ENCODE assay signal across 8 cellular contexts in the genomic region with DNA sequence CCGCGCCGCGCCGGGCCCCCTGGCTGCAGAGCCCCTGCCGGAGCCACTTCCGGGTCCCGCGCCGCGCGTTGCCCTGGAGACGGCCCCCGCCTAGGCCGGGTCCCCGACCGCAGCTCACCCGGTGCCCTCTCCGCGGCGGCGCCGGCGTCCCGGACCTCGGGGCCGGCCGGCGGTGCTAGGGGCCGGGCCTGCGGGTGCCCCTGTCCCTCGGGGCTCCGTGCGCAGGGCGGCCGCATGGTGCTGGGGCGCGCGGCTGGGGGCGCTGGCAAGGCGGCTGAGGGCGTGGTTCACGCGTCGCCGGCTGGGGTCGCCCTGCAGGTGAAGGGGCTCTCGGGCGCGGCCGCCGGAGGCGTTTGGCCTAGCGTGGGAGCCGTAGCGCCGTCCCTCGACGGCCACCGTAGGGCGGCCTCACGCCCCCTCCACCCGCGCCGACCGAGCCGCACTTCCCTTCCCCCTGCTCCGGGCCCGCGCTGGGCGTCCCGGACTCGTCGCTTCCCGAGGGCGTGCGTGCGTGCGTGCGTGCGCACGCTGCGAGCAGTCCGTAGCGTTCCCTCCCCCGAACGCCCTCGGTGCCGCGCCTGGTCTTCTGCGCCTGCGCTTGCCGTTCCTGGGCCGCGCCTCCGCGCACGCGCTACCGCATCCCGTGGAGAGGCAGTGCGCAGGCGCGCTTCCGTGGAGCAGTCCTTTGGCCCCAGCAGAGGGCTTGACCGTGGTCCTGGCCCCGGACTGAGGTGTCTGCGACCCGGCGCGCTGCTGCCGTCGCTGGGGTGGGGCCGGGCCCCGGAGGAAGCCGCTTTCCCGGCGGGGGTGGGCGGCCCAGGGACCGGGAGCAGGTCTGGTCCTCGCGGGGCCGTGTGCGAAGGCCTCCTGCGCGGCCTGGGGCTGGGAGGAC. TPM values are rescaled to one million over a fixed set of nuclear protein-coding genes. Genes with fewer than 3 reads are reported as not detected.
DNase-seq lines count a peak whose midpoint lies in the region; ATAC-seq and TF ChIP-seq lines count a peak whose summit lies in the region.

A gene with protein sequence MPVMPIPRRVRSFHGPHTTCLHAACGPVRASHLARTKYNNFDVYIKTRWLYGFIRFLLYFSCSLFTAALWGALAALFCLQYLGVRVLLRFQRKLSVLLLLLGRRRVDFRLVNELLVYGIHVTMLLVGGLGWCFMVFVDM (minus strand): TSS at position 509 of the 892 bp plus-strand sequence. CDS start 1,975 bp downstream, outside the sequence.

- TF ChIP-seq POLR2A in prostate gland (IDR thresholded peaks at IDR 0.05) = peak; percentile 90

- H3K36me3 ChIP-seq in prostate gland = peaks cover 0 to 9% of the 10 kb centered on the region in 2 donors

- H3K9me3 ChIP-seq in T-helper 17 cell (ENCODE audit: control insufficient read depth, low read length, poor library complexity, severe bottlenecking) (no peaks in the 10 kb centered on the region), prostate gland (no peaks in the 10 kb centered on the region)

- DNase-seq in NCI-H187 (lab: John Stamatoyannopoulos, UW) (peak; percentile 46 to 78), T-helper 17 cell (peak; percentile 94 to 95 (median 94)), amygdala (lab: John Stamatoyannopoulos, UW) (peak; percentile 33 to 95 (median 88)), left ventricle myocardium superior (peak; percentile 98), prostate gland (ENCODE audit: low spot score) (peak; percentile 92), ureter (ENCODE audit: low spot score) (peak; percentile 97)

- no peaks in the 10 kb centered on the region for H3K4me1 ChIP-seq in prostate gland (replicated peaks)

- no peaks in the 10 kb centered on the region for H3K27me3 ChIP-seq in prostate gland (replicated peaks; ENCODE audit: insufficient read depth)

- H3K4me3 Mint-ChIP-seq in T-helper 17 cell = peak within 1 kb of the TSS; percentile 85

- H3K27me3 Mint-ChIP-seq in T-helper 17 cell = no peaks in the 10 kb centered on the region

- peak in 2 of 4 experiments; percentile 48 to 49 for TF ChIP-seq CTCF in prostate gland (IDR thresholded peaks at IDR 0.05)

- H3K36me3 Mint-ChIP-seq in T-helper 17 cell (ENCODE audit: low read depth) = no peaks in the 10 kb centered on the region

- peaks cover 5% of the 10 kb centered on the region for H3K4me1 Mint-ChIP-seq in T-helper 17 cell

- under 1% methylated on average over 83 of the region's 126 CpGs for WGBS in prostate gland

- peak within 1 kb of the TSS; percentile 76 to 90 for H3K4me3 ChIP-seq in prostate gland

- intact Hi-C loops in left ventricle myocardium superior (cut with micrococcal nuclease) = no loop called here
- intact Hi-C loops in prostate gland (cut with DNase I) = no loop called here

- ATAC-seq in GM18499 (IDR thresholded peaks at IDR 0.05; ENCODE audit: insufficient read depth, unreplicated experiment) = peak; percentile 38
- peak; percentile 66 for ATAC-seq in HG02938 (IDR thresholded peaks at IDR 0.05; ENCODE audit: unreplicated experiment)
- ATAC-seq in T-helper 17 cell = peak; percentile 93
- ATAC-seq in left ventricle myocardium superior = peak; percentile 87

- H3K27ac Mint-ChIP-seq in T-helper 17 cell = no peak within 1 kb of the TSS

- H3K27ac ChIP-seq in prostate gland = peak within 1 kb of the TSS; percentile 88 to 96

RNA-seq across cellular contexts. Expression of the gene that starts here (rescaled TPM):
- 10 to 100 TPM; 17.9 to 21.8 TPM for total RNA-seq in T-helper 17 cell
- 16.6 TPM for total RNA-seq in left ventricle myocardium superior
- total RNA-seq in prostate gland = 10 to 100 TPM; 44.7 to 65.1 TPM
- total RNA-seq in ureter = 31.8 TPM

Comparison
In these comparisons a context has a peak if more than half of its experiments do, and no peak if none do; other contexts are left out.
1. Peak in every context shown above with its lines: DNase-seq, ATAC-seq, H3K4me3 ChIP-seq and H3K27ac ChIP-seq.
2. ATAC-seq: peak in every context shown above with its lines; median percentile 93 in T-helper 17 cell; 87 in left ventricle myocardium superior; 66 in HG02938; 38 in GM18499.